In the genomic region with DNA sequence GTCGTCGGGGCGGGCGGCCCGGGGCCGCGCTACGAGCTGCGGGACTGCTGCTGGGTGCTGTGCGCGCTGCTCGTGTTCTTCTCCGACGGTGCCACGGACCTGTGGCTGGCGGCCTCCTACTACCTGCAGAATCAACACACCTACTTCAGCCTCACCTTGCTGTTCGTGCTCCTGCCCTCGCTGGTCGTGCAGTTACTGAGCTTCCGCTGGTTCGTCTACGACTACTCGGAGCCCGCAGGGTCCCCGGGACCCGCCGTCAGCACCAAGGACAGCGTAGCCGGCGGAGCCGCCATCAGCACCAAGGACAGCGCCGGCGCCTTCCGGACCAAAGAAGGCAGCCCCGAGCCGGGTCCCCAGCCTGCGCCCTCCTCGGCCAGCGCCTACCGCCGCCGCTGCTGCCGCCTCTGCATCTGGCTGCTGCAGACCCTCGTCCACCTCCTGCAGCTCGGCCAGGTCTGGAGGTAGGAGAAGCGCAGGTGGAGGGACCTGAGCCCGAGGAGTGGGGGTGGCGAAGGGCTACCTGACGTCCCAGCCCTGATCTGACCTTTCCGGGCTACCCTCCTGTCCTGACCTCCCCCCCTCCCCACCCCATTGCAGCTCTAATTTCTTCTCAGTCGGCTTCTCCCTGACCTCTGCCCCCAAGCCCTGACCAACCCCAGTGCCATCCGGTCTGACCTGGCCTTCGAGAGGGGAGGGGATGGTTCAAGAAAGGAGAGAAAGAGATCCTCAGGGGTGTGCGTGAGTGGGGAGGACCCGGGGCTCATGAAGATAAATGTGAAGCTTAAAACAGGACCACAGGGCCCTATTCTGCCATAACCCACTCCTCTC, we compare ENCODE assay signal across 1 cellular context.
A peak's percentile ranks its signal among the peaks of the same experiment; 100 is the strongest.
TF ChIP-seq lines count a peak whose summit lies in the region.

No MANE protein-coding gene starts in this region.

TF ChIP-seq in A549, 52 proteins besides CTCF, POLR2A, EP300 and RAD21 (continued from another document):
- TF ChIP-seq FOSB (CRISPR knock-in tag; IDR thresholded peaks at IDR 0.05) (0 out of 2 replicates have a peak, but pooled peaks have one; percentile 46), JUNB (IDR thresholded peaks at IDR 0.05) (no peak), FOXS1 (CRISPR knock-in tag; IDR thresholded peaks at IDR 0.05) (peak; percentile 97), FOSL2 (IDR thresholded peaks at IDR 0.05) (no peak), FOSL2 (CRISPR knock-in tag; IDR thresholded peaks at IDR 0.05) (no peak), CBX8 (IDR thresholded peaks at IDR 0.05) (no peak), MAZ (IDR thresholded peaks at IDR 0.05; ENCODE audit: borderline replicate concordance, low read depth, low read length) (no peak), POLR2AphosphoS2 (conservative IDR thresholded peaks at IDR 0.05; ENCODE audit: low read length) (no peak), CBX2 (IDR thresholded peaks at IDR 0.05; ENCODE audit: borderline replicate concordance, low read depth) (no peak), TP53 (CRISPR knock-in tag; IDR thresholded peaks at IDR 0.05) (peak; percentile 73; the same call in 1 of the 2 replicates), EHMT2 (IDR thresholded peaks at IDR 0.05; ENCODE audit: low read depth) (peak; percentile 99), EHF (CRISPR knock-in tag; IDR thresholded peaks at IDR 0.05) (peak; percentile 98), TFCP2L1 (CRISPR knock-in tag; IDR thresholded peaks at IDR 0.05) (peak; percentile 69; the same call in 1 of the 2 replicates), ZSCAN20 (CRISPR knock-in tag; IDR thresholded peaks at IDR 0.05) (peak; percentile 97), HOXB5 (CRISPR knock-in tag; IDR thresholded peaks at IDR 0.05) (peak; percentile 98), HOXB13 (CRISPR knock-in tag; IDR thresholded peaks at IDR 0.05; ENCODE audit: low read depth) (peak; percentile 97), HEYL (CRISPR knock-in tag; IDR thresholded peaks at IDR 0.05) (peak; percentile 79; the same call in 1 of the 2 replicates), CHD2 (IDR thresholded peaks at IDR 0.05; ENCODE audit: low read length, partially characterized antibody) (no peak), NR3C1 (IDR thresholded peaks at IDR 0.05) (no peak), NPAS2 (CRISPR knock-in tag; IDR thresholded peaks at IDR 0.05; ENCODE audit: borderline replicate concordance) (peak; percentile 48; the same call in 1 of the 2 replicates), SMC3 (IDR thresholded peaks at IDR 0.05) (no peak), ZFP36 (IDR thresholded peaks at IDR 0.05; ENCODE audit: borderline replicate concordance, partially characterized antibody) (no peak), RARB (CRISPR knock-in tag; IDR thresholded peaks at IDR 0.05) (no peak), JUN (IDR thresholded peaks at IDR 0.05) (no peak), BHLHE40 (IDR thresholded peaks at IDR 0.05; ENCODE audit: low read depth, low read length) (no peak), KDM5A (IDR thresholded peaks at IDR 0.05) (no peak), HDAC2 (IDR thresholded peaks at IDR 0.05) (0 out of 2 replicates have a peak, but pooled peaks have one; percentile 58), ESRRA (IDR thresholded peaks at IDR 0.05; ENCODE audit: borderline replicate concordance, low read length) (no peak), ZC3H11A (IDR thresholded peaks at IDR 0.05) (no peak), ZNF302 (CRISPR knock-in tag; IDR thresholded peaks at IDR 0.05) (0 out of 2 replicates have a peak, but pooled peaks have one; percentile 29), NFE2L2 (conservative IDR thresholded peaks at IDR 0.05; ENCODE audit: low read length) (no peak), MAFK (IDR thresholded peaks at IDR 0.05; ENCODE audit: partially characterized antibody) (no peak), SREBF2 (IDR thresholded peaks at IDR 0.05) (no peak), CEBPB (IDR thresholded peaks at IDR 0.05) (no peak), PHF8 (IDR thresholded peaks at IDR 0.05; ENCODE audit: borderline replicate concordance, low read depth) (no peak), GATA3 (IDR thresholded peaks at IDR 0.05; ENCODE audit: borderline replicate concordance) (no peak), RNF2 (IDR thresholded peaks at IDR 0.05; ENCODE audit: borderline replicate concordance, low read depth) (no peak), MYC (IDR thresholded peaks at IDR 0.05; ENCODE audit: borderline replicate concordance, low read length) (no peak), RCOR1 (IDR thresholded peaks at IDR 0.05; ENCODE audit: low read depth, low read length) (no peak), KDM1A (IDR thresholded peaks at IDR 0.05; ENCODE audit: low read depth) (no peak), RFX5 (IDR thresholded peaks at IDR 0.05) (no peak)
- TF ChIP-seq, protein P1, sequence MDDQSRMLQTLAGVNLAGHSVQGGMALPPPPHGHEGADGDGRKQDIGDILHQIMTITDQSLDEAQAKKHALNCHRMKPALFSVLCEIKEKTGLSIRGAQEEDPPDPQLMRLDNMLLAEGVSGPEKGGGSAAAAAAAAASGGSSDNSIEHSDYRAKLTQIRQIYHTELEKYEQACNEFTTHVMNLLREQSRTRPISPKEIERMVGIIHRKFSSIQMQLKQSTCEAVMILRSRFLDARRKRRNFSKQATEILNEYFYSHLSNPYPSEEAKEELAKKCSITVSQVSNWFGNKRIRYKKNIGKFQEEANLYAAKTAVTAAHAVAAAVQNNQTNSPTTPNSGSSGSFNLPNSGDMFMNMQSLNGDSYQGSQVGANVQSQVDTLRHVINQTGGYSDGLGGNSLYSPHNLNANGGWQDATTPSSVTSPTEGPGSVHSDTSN (IDR thresholded peaks at IDR 0.05), result no peak
- TF ChIP-seq, protein P2, sequence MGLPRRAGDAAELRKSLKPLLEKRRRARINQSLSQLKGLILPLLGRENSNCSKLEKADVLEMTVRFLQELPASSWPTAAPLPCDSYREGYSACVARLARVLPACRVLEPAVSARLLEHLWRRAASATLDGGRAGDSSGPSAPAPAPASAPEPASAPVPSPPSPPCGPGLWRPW (IDR thresholded peaks at IDR 0.05), result no peak
- TF ChIP-seq, protein P3, sequence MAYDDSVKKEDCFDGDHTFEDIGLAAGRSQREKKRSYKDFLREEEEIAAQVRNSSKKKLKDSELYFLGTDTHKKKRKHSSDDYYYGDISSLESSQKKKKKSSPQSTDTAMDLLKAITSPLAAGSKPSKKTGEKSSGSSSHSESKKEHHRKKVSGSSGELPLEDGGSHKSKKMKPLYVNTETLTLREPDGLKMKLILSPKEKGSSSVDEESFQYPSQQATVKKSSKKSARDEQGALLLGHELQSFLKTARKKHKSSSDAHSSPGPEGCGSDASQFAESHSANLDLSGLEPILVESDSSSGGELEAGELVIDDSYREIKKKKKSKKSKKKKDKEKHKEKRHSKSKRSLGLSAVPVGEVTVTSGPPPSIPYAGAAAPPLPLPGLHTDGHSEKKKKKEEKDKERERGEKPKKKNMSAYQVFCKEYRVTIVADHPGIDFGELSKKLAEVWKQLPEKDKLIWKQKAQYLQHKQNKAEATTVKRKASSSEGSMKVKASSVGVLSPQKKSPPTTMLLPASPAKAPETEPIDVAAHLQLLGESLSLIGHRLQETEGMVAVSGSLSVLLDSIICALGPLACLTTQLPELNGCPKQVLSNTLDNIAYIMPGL (CRISPR knock-in tag; IDR thresholded peaks at IDR 0.05; ENCODE audit: borderline replicate concordance), result no peak
- TF ChIP-seq, protein P4, sequence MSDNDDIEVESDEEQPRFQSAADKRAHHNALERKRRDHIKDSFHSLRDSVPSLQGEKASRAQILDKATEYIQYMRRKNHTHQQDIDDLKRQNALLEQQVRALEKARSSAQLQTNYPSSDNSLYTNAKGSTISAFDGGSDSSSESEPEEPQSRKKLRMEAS (IDR thresholded peaks at IDR 0.05), result no peak
- TF ChIP-seq, protein P5, sequence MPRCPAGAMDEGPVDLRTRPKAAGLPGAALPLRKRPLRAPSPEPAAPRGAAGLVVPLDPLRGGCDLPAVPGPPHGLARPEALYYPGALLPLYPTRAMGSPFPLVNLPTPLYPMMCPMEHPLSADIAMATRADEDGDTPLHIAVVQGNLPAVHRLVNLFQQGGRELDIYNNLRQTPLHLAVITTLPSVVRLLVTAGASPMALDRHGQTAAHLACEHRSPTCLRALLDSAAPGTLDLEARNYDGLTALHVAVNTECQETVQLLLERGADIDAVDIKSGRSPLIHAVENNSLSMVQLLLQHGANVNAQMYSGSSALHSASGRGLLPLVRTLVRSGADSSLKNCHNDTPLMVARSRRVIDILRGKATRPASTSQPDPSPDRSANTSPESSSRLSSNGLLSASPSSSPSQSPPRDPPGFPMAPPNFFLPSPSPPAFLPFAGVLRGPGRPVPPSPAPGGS (IDR thresholded peaks at IDR 0.05), result no peak
- TF ChIP-seq, protein P6, sequence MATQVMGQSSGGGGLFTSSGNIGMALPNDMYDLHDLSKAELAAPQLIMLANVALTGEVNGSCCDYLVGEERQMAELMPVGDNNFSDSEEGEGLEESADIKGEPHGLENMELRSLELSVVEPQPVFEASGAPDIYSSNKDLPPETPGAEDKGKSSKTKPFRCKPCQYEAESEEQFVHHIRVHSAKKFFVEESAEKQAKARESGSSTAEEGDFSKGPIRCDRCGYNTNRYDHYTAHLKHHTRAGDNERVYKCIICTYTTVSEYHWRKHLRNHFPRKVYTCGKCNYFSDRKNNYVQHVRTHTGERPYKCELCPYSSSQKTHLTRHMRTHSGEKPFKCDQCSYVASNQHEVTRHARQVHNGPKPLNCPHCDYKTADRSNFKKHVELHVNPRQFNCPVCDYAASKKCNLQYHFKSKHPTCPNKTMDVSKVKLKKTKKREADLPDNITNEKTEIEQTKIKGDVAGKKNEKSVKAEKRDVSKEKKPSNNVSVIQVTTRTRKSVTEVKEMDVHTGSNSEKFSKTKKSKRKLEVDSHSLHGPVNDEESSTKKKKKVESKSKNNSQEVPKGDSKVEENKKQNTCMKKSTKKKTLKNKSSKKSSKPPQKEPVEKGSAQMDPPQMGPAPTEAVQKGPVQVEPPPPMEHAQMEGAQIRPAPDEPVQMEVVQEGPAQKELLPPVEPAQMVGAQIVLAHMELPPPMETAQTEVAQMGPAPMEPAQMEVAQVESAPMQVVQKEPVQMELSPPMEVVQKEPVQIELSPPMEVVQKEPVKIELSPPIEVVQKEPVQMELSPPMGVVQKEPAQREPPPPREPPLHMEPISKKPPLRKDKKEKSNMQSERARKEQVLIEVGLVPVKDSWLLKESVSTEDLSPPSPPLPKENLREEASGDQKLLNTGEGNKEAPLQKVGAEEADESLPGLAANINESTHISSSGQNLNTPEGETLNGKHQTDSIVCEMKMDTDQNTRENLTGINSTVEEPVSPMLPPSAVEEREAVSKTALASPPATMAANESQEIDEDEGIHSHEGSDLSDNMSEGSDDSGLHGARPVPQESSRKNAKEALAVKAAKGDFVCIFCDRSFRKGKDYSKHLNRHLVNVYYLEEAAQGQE (IDR thresholded peaks at IDR 0.05), result peak; percentile 99
- TF ChIP-seq, protein P7, sequence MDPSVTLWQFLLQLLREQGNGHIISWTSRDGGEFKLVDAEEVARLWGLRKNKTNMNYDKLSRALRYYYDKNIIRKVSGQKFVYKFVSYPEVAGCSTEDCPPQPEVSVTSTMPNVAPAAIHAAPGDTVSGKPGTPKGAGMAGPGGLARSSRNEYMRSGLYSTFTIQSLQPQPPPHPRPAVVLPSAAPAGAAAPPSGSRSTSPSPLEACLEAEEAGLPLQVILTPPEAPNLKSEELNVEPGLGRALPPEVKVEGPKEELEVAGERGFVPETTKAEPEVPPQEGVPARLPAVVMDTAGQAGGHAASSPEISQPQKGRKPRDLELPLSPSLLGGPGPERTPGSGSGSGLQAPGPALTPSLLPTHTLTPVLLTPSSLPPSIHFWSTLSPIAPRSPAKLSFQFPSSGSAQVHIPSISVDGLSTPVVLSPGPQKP (IDR thresholded peaks at IDR 0.05; ENCODE audit: low read depth, low read length), result no peak
- TF ChIP-seq, protein P8, sequence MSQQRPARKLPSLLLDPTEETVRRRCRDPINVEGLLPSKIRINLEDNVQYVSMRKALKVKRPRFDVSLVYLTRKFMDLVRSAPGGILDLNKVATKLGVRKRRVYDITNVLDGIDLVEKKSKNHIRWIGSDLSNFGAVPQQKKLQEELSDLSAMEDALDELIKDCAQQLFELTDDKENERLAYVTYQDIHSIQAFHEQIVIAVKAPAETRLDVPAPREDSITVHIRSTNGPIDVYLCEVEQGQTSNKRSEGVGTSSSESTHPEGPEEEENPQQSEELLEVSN (IDR thresholded peaks at IDR 0.05; ENCODE audit: borderline replicate concordance, low read depth), result no peak
- TF ChIP-seq, protein P9, sequence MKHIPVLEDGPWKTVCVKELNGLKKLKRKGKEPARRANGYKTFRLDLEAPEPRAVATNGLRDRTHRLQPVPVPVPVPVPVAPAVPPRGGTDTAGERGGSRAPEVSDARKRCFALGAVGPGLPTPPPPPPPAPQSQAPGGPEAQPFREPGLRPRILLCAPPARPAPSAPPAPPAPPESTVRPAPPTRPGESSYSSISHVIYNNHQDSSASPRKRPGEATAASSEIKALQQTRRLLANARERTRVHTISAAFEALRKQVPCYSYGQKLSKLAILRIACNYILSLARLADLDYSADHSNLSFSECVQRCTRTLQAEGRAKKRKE (CRISPR knock-in tag; IDR thresholded peaks at IDR 0.05; ENCODE audit: low read depth), result peak; percentile 96
